In the genomic region with DNA sequence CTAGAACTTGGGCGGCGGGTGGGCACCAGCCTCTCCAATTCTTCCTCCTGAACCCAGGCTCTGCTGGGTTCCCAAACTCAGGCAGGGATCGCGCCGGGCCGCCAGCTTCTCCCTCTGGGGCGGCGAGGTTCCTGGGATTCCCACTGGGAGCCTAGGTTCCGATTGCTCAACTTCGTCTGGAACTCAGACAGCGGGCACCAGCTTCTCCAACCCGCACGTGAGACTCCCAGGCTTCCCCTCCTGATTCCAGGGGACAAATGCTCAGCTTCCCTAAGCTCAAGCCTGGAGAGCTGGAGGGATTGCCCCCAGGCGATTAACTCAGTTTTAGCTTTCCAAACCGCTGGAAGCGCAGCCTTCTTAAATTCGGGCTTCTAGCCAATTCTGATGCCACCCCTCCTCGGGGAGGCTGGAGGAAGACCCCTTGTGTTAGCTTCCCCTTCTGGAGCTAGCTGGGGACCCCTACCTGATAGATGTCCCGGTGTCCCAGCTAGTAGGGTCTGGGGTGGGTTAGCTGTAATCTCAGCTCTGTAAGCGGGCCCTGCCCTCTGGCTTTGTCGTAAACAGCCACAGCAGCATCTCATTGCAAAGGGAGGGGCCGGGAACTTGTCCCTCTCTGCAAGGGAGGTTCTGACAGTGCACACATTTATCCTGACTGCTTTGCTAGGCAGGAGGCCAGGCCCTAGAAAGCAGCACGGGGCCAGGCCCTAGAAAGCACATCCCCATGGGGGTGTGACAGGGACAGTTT, we compare ENCODE assay signal across 8 cellular contexts. TPM values are rescaled to one million over a fixed set of nuclear protein-coding genes. Genes with fewer than 3 reads are reported as not detected.
DNase-seq lines count a peak whose midpoint lies in the region; ATAC-seq and TF ChIP-seq lines count a peak whose summit lies in the region.

No MANE protein-coding gene starts in this region.

- H3K4me1 ChIP-seq in gastroesophageal sphincter: peaks cover 3 to 30% (median 15%) of the 10 kb centered on the region in 3 donors
- peaks cover 13% of the 10 kb centered on the region for H3K4me1 ChIP-seq in skeletal muscle satellite cell (ENCODE audit: control insufficient read depth, insufficient read depth, low read length)

- ATAC-seq in activated CD4-positive, alpha-beta T cell treated with anti-CD3 and anti-CD28 coated beads for 36 hours: no peak
- ATAC-seq in gastroesophageal sphincter: peak; percentile 16
- no peak for ATAC-seq in HG02678 (IDR thresholded peaks at IDR 0.05; ENCODE audit: unreplicated experiment)
- ATAC-seq in GM21576 (IDR thresholded peaks at IDR 0.05; ENCODE audit: unreplicated experiment): no peak

- no peaks in the 10 kb centered on the region for H3K27me3 Mint-ChIP-seq in activated CD4-positive, alpha-beta T cell treated with anti-CD3 and anti-CD28 coated beads for 36 hours

- peak overlapping the region; percentile 78 for H3K9ac ChIP-seq in skeletal muscle satellite cell (ENCODE audit: low read depth, low read length)

- 0% methylated on average over 1 to 3 of the region's 23 CpGs for WGBS in gastroesophageal sphincter (ENCODE audit: low coverage in 1 of 2), 2 donors

- no peak for TF ChIP-seq POLR2A in gastroesophageal sphincter (IDR thresholded peaks at IDR 0.05)

- H3K9me3 ChIP-seq in gastroesophageal sphincter (no peaks in the 10 kb centered on the region), skeletal muscle satellite cell (replicated peaks; ENCODE audit: low read length) (no peaks in the 10 kb centered on the region)

- no peak overlapping the region for H3K27ac Mint-ChIP-seq in activated CD4-positive, alpha-beta T cell treated with anti-CD3 and anti-CD28 coated beads for 36 hours

- H3K36me3 ChIP-seq in gastroesophageal sphincter (peaks cover 0 to 66% of the 10 kb centered on the region in 2 donors), skeletal muscle satellite cell (ENCODE audit: insufficient read depth, low read length) (peaks cover 21% of the 10 kb centered on the region)

- no peaks in the 10 kb centered on the region for H3K27me3 ChIP-seq in gastroesophageal sphincter
- H3K27me3 ChIP-seq in skeletal muscle satellite cell (ENCODE audit: control insufficient read depth, insufficient read depth, low read length): no peaks in the 10 kb centered on the region

- peak overlapping the region; percentile 62 to 91 for H3K4me3 ChIP-seq in gastroesophageal sphincter
- H3K4me3 ChIP-seq in skeletal muscle satellite cell (ENCODE audit: low read length): peak overlapping the region; percentile 82

- no peak for DNase-seq in activated CD4-positive, alpha-beta T cell treated with anti-CD3 and anti-CD28 coated beads for 36 hours
- DNase-seq in activated CD4-positive, alpha-beta T cell treated with anti-CD3 and anti-CD28 coated beads, Interleukin-2, amount 50 U/mL, for 1 hour: no peak
- DNase-seq in T1000 (lab: John Stamatoyannopoulos, UW) (peak; percentile 24), DMS114 treated with DMSO at 0.1 percent for 48 hours (lab: John Stamatoyannopoulos, UW; ENCODE audit: unreplicated experiment) (no peak)

- peaks cover 3% of the 10 kb centered on the region for H3K36me3 Mint-ChIP-seq in activated CD4-positive, alpha-beta T cell treated with anti-CD3 and anti-CD28 coated beads for 36 hours (ENCODE audit: low read depth)

- TF ChIP-seq EP300 in gastroesophageal sphincter (IDR thresholded peaks at IDR 0.05): no peak

- POLR2A ChIA-PET in activated CD4-positive, alpha-beta T cell treated with anti-CD3 and anti-CD28 coated beads for 36 hours (lab: Charles Lee): interaction anchor here (0.6 kb wide), 1 partner anchor 58 kb away, joined by 3 read pairs; no protein-coding TSS in a partner anchor

- peak overlapping the region; percentile 7 to 83 (median 76) for H3K27ac ChIP-seq in gastroesophageal sphincter

- H3K4me3 Mint-ChIP-seq in activated CD4-positive, alpha-beta T cell treated with anti-CD3 and anti-CD28 coated beads for 36 hours: peak overlapping the region; percentile 61

- CTCF ChIA-PET in activated CD4-positive, alpha-beta T cell treated with anti-CD3 and anti-CD28 coated beads for 36 hours (lab: Charles Lee): interaction anchor here (0.6 to 1.5 kb wide), 9 partner anchors 8 to 871 kb away, joined by 3 to 5 read pairs (median 3); a partner anchor contains a TSS

- H3K4me2 ChIP-seq in skeletal muscle satellite cell (ENCODE audit: low read length): peak overlapping the region; percentile 83

- H3K4me1 Mint-ChIP-seq in activated CD4-positive, alpha-beta T cell treated with anti-CD3 and anti-CD28 coated beads for 36 hours: peaks cover 11% of the 10 kb centered on the region

- TF ChIP-seq CTCF in gastroesophageal sphincter (IDR thresholded peaks at IDR 0.05): no peak

- intact Hi-C loops in activated CD4-positive, alpha-beta T cell treated with anti-CD3 and anti-CD28 coated beads for 36 hours (cut with DNase I, micrococcal nuclease): loop anchor here (1.0 kb wide), 8 partner anchors 11 to 1098 kb away; partner anchors contain the start of genes PET100 (in 1 of the 2), PEX11G (in 1 of the 2) and XAB2 (in 1 of the 2)

- H3K9me3 Mint-ChIP-seq in activated CD4-positive, alpha-beta T cell treated with anti-CD3 and anti-CD28 coated beads for 36 hours (ENCODE audit: low read depth): no peaks in the 10 kb centered on the region

RNA-seq across cellular contexts. Expression of gene MCOLN1, which starts 0.7 kb away (rescaled TPM):
- 1 to 10 TPM; 6.7 to 7.7 TPM for total RNA-seq in activated CD4-positive, alpha-beta T cell treated with anti-CD3 and anti-CD28 coated beads for 36 hours
- total RNA-seq in gastroesophageal sphincter: 10 to 100 TPM in 3 of 4 donors, 1 to 10 TPM in 1; 7.4 to 18.4 (median 17.5) TPM
- total RNA-seq in skeletal muscle satellite cell (2012; rRNA removed): 5.7 and 6.1 TPM in 2 replicates

RNA-seq across cellular contexts. Expression of gene ZNF358, which starts 7.2 kb away (rescaled TPM):
- total RNA-seq in activated CD4-positive, alpha-beta T cell treated with anti-CD3 and anti-CD28 coated beads for 36 hours: 1 to 10 TPM; 5.1 to 8.5 TPM
- total RNA-seq in gastroesophageal sphincter: 100 to 1,000 TPM in 2 of 4 donors, 10 to 100 TPM in 2; 63.9 to 153 (median 98.7) TPM
- total RNA-seq in skeletal muscle satellite cell (2012; rRNA removed): 11.4 and 13.8 TPM in 2 replicates

RNA-seq across cellular contexts. Expression of gene PNPLA6, which starts 12.4 kb away (rescaled TPM):
- total RNA-seq in activated CD4-positive, alpha-beta T cell treated with anti-CD3 and anti-CD28 coated beads for 36 hours: 100 to 1,000 TPM in 1 of 2 experiments, 10 to 100 TPM in 1; 82.2 to 108 TPM
- 100 to 1,000 TPM in 1 of 4 donors, 10 to 100 TPM in 3; 54.9 to 111 (median 75.2) TPM for total RNA-seq in gastroesophageal sphincter
- total RNA-seq in skeletal muscle satellite cell (2012; rRNA removed): 56.1 and 64.6 TPM in 2 replicates

RNA-seq across cellular contexts. Expression of gene PEX11G, which starts 34.3 kb away (rescaled TPM):
- 1 to 10 TPM in 1 of 2 experiments, under 1 TPM in 1; 0.51 to 1.1 TPM for total RNA-seq in activated CD4-positive, alpha-beta T cell treated with anti-CD3 and anti-CD28 coated beads for 36 hours
- total RNA-seq in gastroesophageal sphincter: 1 to 10 TPM; 1.0 to 3.1 (median 1.9) TPM
- total RNA-seq in skeletal muscle satellite cell (2012; rRNA removed): 1.7 and 3.5 TPM in 2 replicates

Comparison
In these comparisons a context has a peak if more than half of its experiments do, and no peak if none do; other contexts are left out.
1. RNA of gene ZNF358, which starts 7.2 kb away (total RNA-seq): 63.9 to 153 TPM in gastroesophageal sphincter; 5.1 to 8.5 TPM in activated CD4-positive, alpha-beta T cell treated with anti-CD3 and anti-CD28 coated beads for 36 hours; every median in the first group is over 4 times any median in the second.